ENCODE assay signal across 12 cellular contexts in the genomic region with DNA sequence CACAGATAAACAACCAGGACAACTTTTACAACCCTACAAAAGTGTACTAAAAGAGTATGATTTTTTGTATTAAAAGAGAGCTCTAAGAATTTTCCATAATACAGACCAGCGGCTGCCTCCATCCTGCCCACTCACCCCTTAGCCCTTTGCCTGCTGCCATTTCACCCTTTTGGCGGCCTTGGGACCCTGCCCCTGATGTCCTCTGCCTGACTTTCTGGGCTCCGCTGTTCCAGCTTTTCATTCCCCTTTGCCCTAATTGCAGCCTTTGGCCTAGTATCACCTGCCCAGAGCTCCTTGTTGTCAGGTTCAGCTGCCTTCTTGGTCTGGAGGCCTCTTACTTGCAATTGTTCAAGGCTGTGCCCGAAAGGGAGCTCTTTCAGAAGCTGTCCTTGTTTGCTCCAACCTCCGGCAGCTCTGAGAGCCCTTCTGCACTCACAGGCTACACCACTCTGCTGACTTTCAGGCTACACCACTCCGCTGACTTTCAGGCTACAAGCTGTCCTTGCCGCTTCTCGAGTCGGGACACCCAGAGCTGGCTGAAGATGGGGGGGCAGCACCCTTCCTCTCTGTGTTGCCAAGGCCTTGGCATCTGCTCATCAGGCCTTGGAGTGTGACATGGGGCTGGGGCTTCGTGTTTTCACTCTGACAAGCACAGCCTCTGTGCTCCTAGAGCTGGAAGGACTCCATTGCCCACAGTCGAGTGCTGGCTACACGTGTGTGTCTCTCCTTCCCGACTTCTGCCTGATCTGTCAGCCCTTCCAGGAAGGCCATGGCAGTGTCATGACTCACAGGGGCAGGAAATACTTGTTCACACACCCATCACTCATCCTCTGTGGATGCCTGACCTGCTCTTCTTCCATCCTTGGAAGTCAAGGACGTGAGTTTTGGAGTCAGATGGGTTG. TPM values are rescaled to one million over a fixed set of nuclear protein-coding genes. Genes with fewer than 3 reads are reported as not detected.
DNase-seq lines count a peak whose midpoint lies in the region; ATAC-seq and TF ChIP-seq lines count a peak whose summit lies in the region.
"Had no signal": no experiment of that assay in that cellular context is flagged by ENCODE, and none has a peak within 500 bp of the region (broad histone marks: within the 10 kb centered on the region; RNA-seq: fewer than 3 reads in every experiment).

No MANE protein-coding gene starts in this region.

- H3K79me2 ChIP-seq in osteoblast (ENCODE audit: insufficient read depth, low read length) = no peaks in the 10 kb centered on the region

- H3K4me1 ChIP-seq in esophagus (ENCODE audit: control insufficient read depth in 2 of 2, insufficient read depth in 2 of 2, low read length in 1 of 2) = peaks cover 17 to 20% of the 10 kb centered on the region in 2 donors
- no peaks in the 10 kb centered on the region for H3K4me1 ChIP-seq in osteoblast (ENCODE audit: insufficient read depth, low read length)
- H3K4me1 ChIP-seq: right lobe of liver had no signal

- 63 to 75% methylated on average over 14 of the region's 14 CpGs for WGBS in esophagus, 2 donors

- H2AFZ ChIP-seq in osteoblast (ENCODE audit: low read length) = peak overlapping the region; percentile 35

- no peak overlapping the region for H3K27ac Mint-ChIP-seq in activated T-helper 2 cell treated with anti-CD3 and anti-CD28 coated beads, Interferon-gamma antibody, Interleukin-2, Interleukin-4, amounts not matched to agents 10 μg/mL and 5 μg/mL and 100 μg/mL, durations not matched to agents 14 hours and 24 hours and 36 hours
- H3K27ac Mint-ChIP-seq: T-helper 2 cell treated with Interferon-gamma antibody and Interleukin-4, amounts not matched to agents 5 μg/mL and 100 μg/mL, for 36 hours had no signal

- H3K4me2 ChIP-seq in osteoblast (ENCODE audit: insufficient read depth, low read length) = no peak overlapping the region

- peak overlapping the region; percentile 85 to 98 for H3K27ac ChIP-seq in esophagus (ENCODE audit: low read depth in 2 of 2, low read length in 1 of 2)
- H3K27ac ChIP-seq in osteoblast (ENCODE audit: low read depth, low read length) = no peak overlapping the region
- H3K27ac ChIP-seq: right lobe of liver had no signal

- H3K4me3 ChIP-seq in esophagus (ENCODE audit: low read depth in 1 of 2, low read length in 2 of 2) (no peak overlapping the region), osteoblast (ENCODE audit: insufficient read depth, low read length) (no peak overlapping the region)
- H3K4me3 ChIP-seq: right lobe of liver had no signal

- H3K27me3 Mint-ChIP-seq in activated T-helper 2 cell treated with anti-CD3 and anti-CD28 coated beads, Interferon-gamma antibody, Interleukin-2, Interleukin-4, amounts not matched to agents 10 μg/mL and 5 μg/mL and 100 μg/mL, durations not matched to agents 14 hours and 24 hours and 36 hours (ENCODE audit: low read depth) = peaks cover 56% of the 10 kb centered on the region

- H3K36me3 Mint-ChIP-seq in activated T-helper 2 cell treated with anti-CD3 and anti-CD28 coated beads, Interferon-gamma antibody, Interleukin-2, Interleukin-4, amounts not matched to agents 10 μg/mL and 5 μg/mL and 100 μg/mL, durations not matched to agents 14 hours and 24 hours and 36 hours (ENCODE audit: low read depth) = no peaks in the 10 kb centered on the region

- peak; percentile 64 for DNase-seq in Ammon's horn (ENCODE audit: low spot score)
- peak; percentile 65 for DNase-seq in M059J (ENCODE audit: low read depth)
- peak; percentile 86 for DNase-seq in osteoblast (ENCODE audit: insufficient read length, low spot score, missing footprints)
- DNase-seq in HUDEP-2 (lab: John Stamatoyannopoulos, UW; ENCODE audit: unreplicated experiment in 76 of 76) = no peak
- DNase-seq in left ventricle myocardium superior = no peak
- no peak for DNase-seq in activated T-helper 2 cell treated with anti-CD3 and anti-CD28 coated beads, Interferon-gamma antibody, Interleukin-2, Interleukin-4, amounts not matched to agents 10 μg/mL and 5 μg/mL and 100 μg/mL, durations not matched to agents 14 hours and 24 hours and 36 hours (ENCODE audit: low spot score)
- DNase-seq: NCI-H2107, right lobe of liver had no signal

- H3K36me3 ChIP-seq in esophagus (ENCODE audit: control insufficient read depth in 2 of 2, insufficient read depth in 2 of 2, low read length in 1 of 2) (no peaks in the 10 kb centered on the region), osteoblast (ENCODE audit: insufficient read depth, low read length) (no peaks in the 10 kb centered on the region)
- H3K36me3 ChIP-seq: right lobe of liver had no signal

- H3K27me3 ChIP-seq in esophagus (ENCODE audit: control insufficient read depth in 1 of 2, insufficient read depth in 2 of 2, low read length in 2 of 2) (no peaks in the 10 kb centered on the region), osteoblast (ENCODE audit: insufficient read depth, low read length) (peaks cover 18% of the 10 kb centered on the region)
- H3K27me3 ChIP-seq: right lobe of liver had no signal

- intact Hi-C loops in left ventricle myocardium superior (cut with micrococcal nuclease) = no loop called here
- intact Hi-C loops in activated T-helper 2 cell treated with anti-CD3 and anti-CD28 coated beads, Interferon-gamma antibody, Interleukin-2, Interleukin-4, amounts not matched to agents 10 μg/mL and 5 μg/mL and 100 μg/mL, durations not matched to agents 14 hours and 24 hours and 36 hours (cut with micrococcal nuclease) = no loop called here

- TF ChIP-seq CTCF in osteoblast (IDR thresholded peaks at IDR 0.05; ENCODE audit: extremely low read depth, low read depth, low read length) = no peak

- H3K4me1 Mint-ChIP-seq in activated T-helper 2 cell treated with anti-CD3 and anti-CD28 coated beads, Interferon-gamma antibody, Interleukin-2, Interleukin-4, amounts not matched to agents 10 μg/mL and 5 μg/mL and 100 μg/mL, durations not matched to agents 14 hours and 24 hours and 36 hours (ENCODE audit: low read depth) = peaks cover 4% of the 10 kb centered on the region

- no peaks in the 10 kb centered on the region for H4K20me1 ChIP-seq in osteoblast (ENCODE audit: insufficient read depth, low read length)

- no peak overlapping the region for H3K4me3 Mint-ChIP-seq in activated T-helper 2 cell treated with anti-CD3 and anti-CD28 coated beads, Interferon-gamma antibody, Interleukin-2, Interleukin-4, amounts not matched to agents 10 μg/mL and 5 μg/mL and 100 μg/mL, durations not matched to agents 14 hours and 24 hours and 36 hours (ENCODE audit: low read depth)
- H3K4me3 Mint-ChIP-seq: CD14-positive monocyte; T-helper 2 cell treated with Interferon-gamma antibody and Interleukin-4, amounts not matched to agents 5 μg/mL and 100 μg/mL, for 36 hours had no signal

- H3K9me3 Mint-ChIP-seq in activated T-helper 2 cell treated with anti-CD3 and anti-CD28 coated beads, Interferon-gamma antibody, Interleukin-2, Interleukin-4, amounts not matched to agents 10 μg/mL and 5 μg/mL and 100 μg/mL, durations not matched to agents 14 hours and 24 hours and 36 hours = no peaks in the 10 kb centered on the region
- H3K9me3 Mint-ChIP-seq: T-helper 2 cell treated with Interferon-gamma antibody and Interleukin-4, amounts not matched to agents 5 μg/mL and 100 μg/mL, for 36 hours had no signal

- ATAC-seq in GM19351 (IDR thresholded peaks at IDR 0.05; ENCODE audit: unreplicated experiment) (no peak), left ventricle myocardium superior (no peak)

- H3K9me3 ChIP-seq in esophagus (ENCODE audit: control insufficient read depth in 2 of 2, insufficient read depth in 1 of 2, low read depth in 1 of 2, low read length in 1 of 2) = no peaks in the 10 kb centered on the region
- no peaks in the 10 kb centered on the region for H3K9me3 ChIP-seq in osteoblast (ENCODE audit: low read depth, low read length)
- H3K9me3 ChIP-seq: right lobe of liver had no signal

RNA-seq across cellular contexts. Expression of gene HDAC4, which starts 43.1 kb away (rescaled TPM):
- 3.9 and 6.4 TPM in 2 replicates for total RNA-seq in M059J (2014; rRNA removed; shearing (Covaris generic))
- polyA plus RNA-seq in esophagus = 10 to 100 TPM in 1 of 2 donors, 1 to 10 TPM in 1; 5.9 to 10.2 TPM
- total RNA-seq in osteoblast (23.3 and 30.8 TPM in 2 replicates), left ventricle myocardium superior (25.6 TPM)
- total RNA-seq in activated T-helper 2 cell treated with anti-CD3 and anti-CD28 coated beads, Interferon-gamma antibody, Interleukin-2, Interleukin-4, amounts not matched to agents 10 μg/mL and 5 μg/mL and 100 μg/mL, durations not matched to agents 14 hours and 24 hours and 36 hours = 44.8 and 55.3 TPM in 2 replicates

Comparison
In these comparisons a context has a peak if more than half of its experiments do, and no peak if none do; other contexts are left out.
1. DNase-seq: peak in Ammon's horn (single experiment), M059J (single experiment) and osteoblast (single experiment); none in HUDEP-2 (0 of 76), left ventricle myocardium superior (single experiment) and activated T-helper 2 cell treated with anti-CD3 and anti-CD28 coated beads, Interferon-gamma antibody, Interleukin-2, Interleukin-4, amounts not matched to agents 10 μg/mL and 5 μg/mL and 100 μg/mL, durations not matched to agents 14 hours and 24 hours and 36 hours (single experiment).